In the genomic region with DNA sequence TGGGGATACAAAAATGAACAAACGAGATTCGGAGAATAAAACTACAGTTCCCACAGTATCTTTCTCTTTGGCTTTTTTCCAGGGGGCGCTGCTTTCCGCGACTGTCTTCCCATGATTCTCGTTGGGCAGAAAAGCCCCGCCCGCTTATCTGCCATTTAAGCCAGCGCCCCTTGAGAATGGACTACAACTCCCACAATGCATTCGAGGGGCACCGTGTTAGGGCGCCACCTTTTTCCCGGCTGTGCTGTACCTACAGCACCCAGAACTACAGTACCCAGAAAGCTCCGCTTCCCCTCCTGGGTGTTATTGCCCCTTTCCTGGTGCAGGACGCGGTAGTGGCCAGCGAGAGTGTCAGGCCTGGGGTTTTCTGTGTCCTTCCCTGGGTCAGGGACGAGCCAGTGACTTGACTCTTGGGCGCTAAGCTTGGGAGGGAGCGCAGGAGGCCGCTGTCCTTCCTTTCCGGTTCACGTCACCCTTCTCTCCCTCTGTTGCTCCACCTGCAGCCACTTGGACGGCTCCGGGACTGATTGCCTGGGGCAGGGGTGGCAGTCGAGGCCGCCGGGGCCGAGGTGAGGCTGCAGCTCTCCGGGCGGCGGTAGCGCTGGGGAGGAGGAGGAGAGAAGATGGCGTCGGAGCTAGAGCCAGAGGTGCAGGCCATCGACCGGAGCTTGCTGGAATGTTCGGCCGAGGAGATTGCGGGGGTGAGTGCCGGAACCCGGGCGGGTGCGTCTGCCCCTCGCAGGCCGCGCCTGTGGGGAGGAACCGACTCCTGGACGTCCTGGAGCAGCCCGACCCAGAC, we compare ENCODE assay signal across 8 cellular contexts. TPM values are rescaled to one million over a fixed set of nuclear protein-coding genes. Genes with fewer than 3 reads are reported as not detected.
DNase-seq lines count a peak whose midpoint lies in the region; ATAC-seq, FAIRE-seq and TF ChIP-seq lines count a peak whose summit lies in the region.

A gene (plus strand): TSS at position 333 of the 799 bp plus-strand sequence. CDS start 291 bp downstream, at position 624.

- peak; percentile 91 for ATAC-seq in GM18520 (IDR thresholded peaks at IDR 0.05; ENCODE audit: unreplicated experiment)
- peak; percentile 90 for ATAC-seq in HG03064 (IDR thresholded peaks at IDR 0.05; ENCODE audit: low read depth, unreplicated experiment)
- peak; percentile 97 for ATAC-seq in body of pancreas
- ATAC-seq in sciatic nerve: peak; percentile 98

- H3K9me3 ChIP-seq in body of pancreas: no peaks in the 10 kb centered on the region

- peak; percentile 97 for FAIRE-seq in A204.1 (lab: Jason Lieb, UNC)
- FAIRE-seq in TTC549 (lab: Jason Lieb, UNC): peak; percentile 97

- H3K4me3 ChIP-seq in body of pancreas: peak within 1 kb of the TSS; percentile 82 to 84

- DNase-seq in NCI-H2107 treated with DMSO at 0.1 percent for 48 hours (lab: John Stamatoyannopoulos, UW; ENCODE audit: unreplicated experiment) (peak; percentile 85), body of pancreas (peak; percentile 97 to 99 (median 99)), iPS DF 19.7 (ENCODE audit: low read depth, low spot score) (peak; percentile 98), sciatic nerve (ENCODE audit: low spot score) (peak; percentile 96)

- no peaks in the 10 kb centered on the region for H3K27me3 ChIP-seq in body of pancreas

- peak; percentile 90 to 98 (median 97) for TF ChIP-seq POLR2A in body of pancreas (IDR thresholded peaks at IDR 0.05)

- intact Hi-C loops in body of pancreas (cut with DNase I) (no loop called here), sciatic nerve (cut with DNase I) (no loop called here)

- peak within 1 kb of the TSS; percentile 90 to 97 (median 95) for H3K27ac ChIP-seq in body of pancreas

- 0 to 1% methylated on average over 36 to 47 of the region's 50 CpGs for WGBS in body of pancreas, 2 donors

- no peaks in the 10 kb centered on the region for H3K36me3 ChIP-seq in body of pancreas (replicated peaks in 1 of 2; ENCODE audit: insufficient read depth in 1 of 2, low read depth in 2 of 2)

- peak in 6 of 7 experiments; percentile 16 to 48 (median 30) for TF ChIP-seq CTCF in body of pancreas (IDR thresholded peaks at IDR 0.05)

- H3K4me1 ChIP-seq in body of pancreas: peaks cover 19% of the 10 kb centered on the region

RNA-seq across cellular contexts. Expression of the gene that starts here (rescaled TPM):
- total RNA-seq in body of pancreas: 10 to 100 TPM; 19.4 to 23.9 TPM
- 40.9 TPM for total RNA-seq in sciatic nerve

Comparison
In these comparisons a context has a peak if more than half of its experiments do, and no peak if none do; other contexts are left out.
1. Peak in every context shown above with its lines: DNase-seq, ATAC-seq, H3K4me3 ChIP-seq and H3K27ac ChIP-seq.